1 cellular context compared by ENCODE assay signal in genomic region chr22:42079319-42080251, GRCh38.
A peak's percentile ranks its signal among the peaks of the same experiment; 100 is the strongest.
TF ChIP-seq lines count a peak whose summit lies in the region.

Gene SMDT1 (plus strand): TSS chr22:42079700. CDS start chr22:42079769, 69 bp downstream.

TF ChIP-seq in K562, 482 proteins besides CTCF, POLR2A, EP300 and RAD21 (continued from another document and continues in another):
- TF ChIP-seq RREB1 (CRISPR knock-in tag; IDR thresholded peaks at IDR 0.05) (no peak), MITF (IDR thresholded peaks at IDR 0.05) (peak; percentile 22; the same call in 1 of the 2 replicates), ARNT (IDR thresholded peaks at IDR 0.05) (no peak), DDX20 (tag; IDR thresholded peaks at IDR 0.05; ENCODE audit: low read depth) (no peak), LARP7 (IDR thresholded peaks at IDR 0.05) (no peak), ZNF79 (CRISPR knock-in tag; IDR thresholded peaks at IDR 0.05; ENCODE audit: low read depth) (0 out of 2 replicates have a peak, but pooled peaks have one; percentile 34), CHD1 (IDR thresholded peaks at IDR 0.05; ENCODE audit: low read length) (no peak), MCM3 (IDR thresholded peaks at IDR 0.05) (no peak), ZBTB33 (CRISPR knock-in tag; IDR thresholded peaks at IDR 0.05) (no peak), PRMT5 (CRISPR knock-in tag; IDR thresholded peaks at IDR 0.05) (no peak), PHB2 (IDR thresholded peaks at IDR 0.05; ENCODE audit: low read depth) (no peak), CXXC5 (CRISPR knock-in tag; IDR thresholded peaks at IDR 0.05) (peak; percentile 83), GATAD2A (IDR thresholded peaks at IDR 0.05) (no peak), HNRNPK (IDR thresholded peaks at IDR 0.05; ENCODE audit: low read depth, low read length, poor library complexity, severe bottlenecking) (no peak), RERE (CRISPR knock-in tag; IDR thresholded peaks at IDR 0.05; ENCODE audit: borderline replicate concordance) (no peak), TAF1 (IDR thresholded peaks at IDR 0.05; ENCODE audit: control insufficient read depth, extremely low read depth, insufficient read depth, low read length, severe bottlenecking) (peak; percentile 82), NR3C1 (CRISPR knock-in tag; IDR thresholded peaks at IDR 0.05) (no peak), MAX (CRISPR knock-in tag; IDR thresholded peaks at IDR 0.05) (peak; percentile 75), ZNF121 (CRISPR knock-in tag; conservative IDR thresholded peaks at IDR 0.05) (no peak), BCL6 (CRISPR knock-in tag; IDR thresholded peaks at IDR 0.05) (no peak), ZNF134 (CRISPR knock-in tag; conservative IDR thresholded peaks at IDR 0.05) (peak; percentile 54), PRPF4 (IDR thresholded peaks at IDR 0.05; ENCODE audit: insufficient read depth, low read depth, low read length, poor library complexity, severe bottlenecking) (no peak), ZNF707 (CRISPR knock-in tag; conservative IDR thresholded peaks at IDR 0.05) (no peak), CREB5 (CRISPR knock-in tag; IDR thresholded peaks at IDR 0.05) (no peak), THRB (CRISPR knock-in tag; conservative IDR thresholded peaks at IDR 0.05) (no peak; the same call in 1 of the 2 replicates), ZNF717 (CRISPR knock-in tag; IDR thresholded peaks at IDR 0.05) (no peak), SP1 (CRISPR knock-in tag; IDR thresholded peaks at IDR 0.05) (peak; percentile 75), PURB (CRISPR knock-in tag; IDR thresholded peaks at IDR 0.05; ENCODE audit: low read depth) (no peak), KDM4B (IDR thresholded peaks at IDR 0.05; ENCODE audit: borderline replicate concordance in 2 of 2, low read depth in 1 of 2) (0 out of 4 replicates have a peak, but pooled peaks of 1 of the 2 experiments have one; percentile 81), ZNF740 (CRISPR knock-in tag; IDR thresholded peaks at IDR 0.05) (no peak), ZNF740 (tag; IDR thresholded peaks at IDR 0.05) (0 out of 4 replicates have a peak, but pooled peaks of 1 of the 2 experiments have one; percentile 28), ZC3H11A (IDR thresholded peaks at IDR 0.05; ENCODE audit: low read depth, low read length) (no peak), SUPT5H (IDR thresholded peaks at IDR 0.05) (peak; percentile 74), YY1 (IDR thresholded peaks at IDR 0.05; ENCODE audit: borderline replicate concordance in 1 of 3, control insufficient read depth in 1 of 3, extremely low read depth in 1 of 3, insufficient read depth in 3 of 3, insufficient read length in 1 of 3, insufficient replicate concordance in 2 of 3, low read depth in 1 of 3, low read length in 2 of 3) (peak; percentile 85 to 94 (median 91)), RUNX1 (IDR thresholded peaks at IDR 0.05; ENCODE audit: low read depth) (no peak), NR0B1 (IDR thresholded peaks at IDR 0.05; ENCODE audit: partially characterized antibody) (no peak)
